8 cellular contexts compared by ENCODE assay signal in the genomic region with DNA sequence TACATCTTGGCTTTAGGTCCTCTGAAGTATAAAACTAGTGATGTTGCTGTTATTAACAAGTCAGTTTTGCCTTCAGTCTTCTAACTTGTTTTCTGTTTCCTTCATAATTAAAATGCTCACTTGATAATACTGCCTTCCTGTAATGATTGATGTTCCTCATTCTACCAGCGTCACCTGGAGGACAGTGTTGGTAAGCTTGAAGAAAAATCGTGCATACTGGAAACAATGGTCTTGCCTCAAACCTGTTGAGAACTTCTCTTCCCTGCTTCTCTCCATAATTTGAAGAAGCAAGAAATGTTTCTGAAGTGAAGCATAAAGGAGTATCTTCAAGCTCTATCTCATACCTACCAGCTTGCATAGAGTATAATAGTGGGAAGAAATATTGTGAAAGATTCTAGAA. TPM values are rescaled to one million over a fixed set of nuclear protein-coding genes. Genes with fewer than 3 reads are reported as not detected.
DNase-seq lines count a peak whose midpoint lies in the region; ATAC-seq and TF ChIP-seq lines count a peak whose summit lies in the region.

No MANE protein-coding gene starts in this region.

- H3F3A ChIP-seq in PC-3 (ENCODE audit: low read length, unreplicated experiment): no peaks in the 10 kb centered on the region

- TF ChIP-seq CTCF in AG09319 (IDR thresholded peaks at IDR 0.05; ENCODE audit: low read depth, low read length): peak; percentile 27
- TF ChIP-seq CTCF in GM12874 (IDR thresholded peaks at IDR 0.05; ENCODE audit: insufficient read depth, low read depth, low read length): peak; percentile 64
- peak; percentile 68 for TF ChIP-seq CTCF in PC-3 (conservative IDR thresholded peaks at IDR 0.05; ENCODE audit: low read depth, low read length)

- H3K9ac ChIP-seq in PC-3 (ENCODE audit: low read length): no peak overlapping the region

- H4K20me1 ChIP-seq in PC-3 (ENCODE audit: low read length): peaks cover 47% of the 10 kb centered on the region

- H3K4me3 ChIP-seq in PC-3 (ENCODE audit: low read length): peak overlapping the region; percentile 100; the same call in 1 of the 2 replicates

- peaks cover 16% of the 10 kb centered on the region for H3K36me3 ChIP-seq in PC-3 (ENCODE audit: low read depth, low read length)

- no peaks in the 10 kb centered on the region for H3K9me3 ChIP-seq in PC-3 (ENCODE audit: low read length)

- intact Hi-C loops in PC-3 (cut with micrococcal nuclease): loop anchor here (5.0 kb wide), 1 partner anchor 195 kb away; a partner anchor contains a TSS

- no peaks in the 10 kb centered on the region for H3K36me3 Mint-ChIP-seq in naive B cell

- peak overlapping the region in 4 of 6 donors; percentile 7 to 71 (median 35) for H3K27ac Mint-ChIP-seq in naive B cell

- no peaks in the 10 kb centered on the region for H3K9me2 ChIP-seq in PC-3 (replicated peaks; ENCODE audit: low read length)

- peaks cover 75% of the 10 kb centered on the region for H3K79me2 ChIP-seq in PC-3 (ENCODE audit: low read length)

- no peak overlapping the region for H2AFZ ChIP-seq in PC-3 (ENCODE audit: low read length)

- DNase-seq in AG09319 (ENCODE audit: extremely low read depth, low read depth) (no peak), PC-3 (no peak), caudate nucleus (lab: John Stamatoyannopoulos, UW) (peak in 3 of 61 donors; percentile 19 to 53 (median 47)), naive B cell (peak; percentile 44), T1000 (lab: John Stamatoyannopoulos, UW) (no peak), amniotic stem cell (lab: John Stamatoyannopoulos, UW) (no peak), NCI-H2029 (lab: John Stamatoyannopoulos, UW) (no peak)

- H3K27ac ChIP-seq in PC-3 (ENCODE audit: low read length) (no peak overlapping the region), caudate nucleus (ENCODE audit: low read depth, low read length) (peak overlapping the region; percentile 20)

- BruUV-seq in PC-3 (replicated peaks; lab: Mats Ljungman, UMichigan): no TSS peak

- H3K4me2 ChIP-seq in PC-3 (ENCODE audit: low read length): peak overlapping the region; percentile 97

- H3K4me1 ChIP-seq in PC-3 (ENCODE audit: insufficient read depth, low read length): peaks cover 43% of the 10 kb centered on the region

- no peaks in the 10 kb centered on the region for H3K9me3 Mint-ChIP-seq in naive B cell

- CTCF ChIA-PET in PC-3 (lab: Charles Lee): no interaction called here

- no peak for ATAC-seq in PC-3
- peak in 1 of 2 donors; percentile 26 for ATAC-seq in naive B cell (ENCODE audit: low read depth in 2 of 2)

- POLR2A ChIA-PET in PC-3 (lab: Charles Lee; ENCODE audit: unreplicated experiment): no interaction called here

- H3K4me3 Mint-ChIP-seq in naive B cell: peak overlapping the region in 4 of 8 donors; percentile 13 to 65 (median 43)

- peaks cover 12 to 30% (median 24%) of the 10 kb centered on the region in 3 donors for H3K4me1 Mint-ChIP-seq in naive B cell

- H3K27me3 ChIP-seq in PC-3 (ENCODE audit: low read length): no peaks in the 10 kb centered on the region

- H3K27me3 Mint-ChIP-seq in naive B cell: no peaks in the 10 kb centered on the region

RNA-seq across cellular contexts. Expression of a gene that starts 3.0 kb away (rescaled TPM):
- total RNA-seq in PC-3 (2014; rRNA removed): 75.0 and 95.7 TPM in 2 replicates
- 10 to 100 TPM; 35.2 to 81.0 (median 55.7) TPM for polyA plus RNA-seq in naive B cell (ENCODE audit: low read depth in 6 of 6)
